ENCODE assay signal across 8 cellular contexts in the genomic region with DNA sequence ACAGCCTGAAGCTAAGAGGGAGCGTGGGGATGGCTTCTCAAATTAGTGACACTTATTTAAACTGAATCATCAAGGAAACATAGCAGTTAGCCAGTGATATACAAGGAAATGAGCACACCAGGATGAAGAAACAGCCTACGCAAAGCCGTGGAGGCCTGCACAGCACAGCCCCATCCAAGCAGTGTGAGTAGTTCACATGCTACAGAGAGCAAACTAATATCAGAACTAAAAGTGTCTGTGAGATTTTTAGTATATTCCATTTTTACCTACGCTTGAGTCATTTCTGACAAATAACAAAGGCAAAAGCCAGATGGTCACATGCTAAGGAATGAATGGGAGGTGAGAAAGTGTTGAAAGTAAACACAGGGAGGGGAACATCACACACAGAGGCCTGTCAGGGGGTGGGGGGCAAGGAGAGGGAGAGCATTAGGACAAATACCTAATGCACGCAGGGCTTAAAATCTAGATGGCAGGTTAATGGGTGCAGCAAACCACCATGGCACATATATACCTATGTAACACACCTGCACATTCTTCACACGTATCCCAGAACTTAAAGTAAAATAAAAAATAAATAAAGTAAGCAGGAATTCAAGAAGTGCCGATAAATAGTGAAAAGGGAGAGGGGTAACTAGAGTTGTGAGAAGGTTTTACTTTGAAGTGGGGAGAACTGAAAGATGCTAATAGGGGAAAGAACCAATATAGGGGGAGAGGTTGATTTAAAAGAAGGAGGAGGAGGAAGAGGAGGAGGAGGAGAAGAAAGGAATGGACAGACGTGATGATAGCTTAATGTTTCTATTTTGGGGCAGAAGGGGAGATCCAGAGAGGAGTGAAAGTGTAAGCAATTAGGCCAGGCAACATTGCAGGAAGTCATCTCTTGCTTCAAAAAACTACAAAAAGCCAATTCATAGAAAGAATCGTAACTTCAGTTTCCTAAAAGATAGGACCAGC.
DNase-seq lines count a peak whose midpoint lies in the region; ATAC-seq, FAIRE-seq and TF ChIP-seq lines count a peak whose summit lies in the region.

No MANE protein-coding gene starts in this region.

- no peak overlapping the region for H3K27ac ChIP-seq in pancreas

- H3K4me3 Mint-ChIP-seq in memory B cell, result peak overlapping the region; percentile 73

- no peak for FAIRE-seq in pancreas (lab: Jason Lieb, UNC)

- ATAC-seq in GM18511 (IDR thresholded peaks at IDR 0.05; ENCODE audit: unreplicated experiment), result peak; percentile 98
- ATAC-seq in HG02588 (IDR thresholded peaks at IDR 0.05; ENCODE audit: unreplicated experiment), result peak; percentile 97
- ATAC-seq in memory B cell (ENCODE audit: low read depth), result peak; percentile 77
- ATAC-seq in pancreas, result no peak

- no peaks in the 10 kb centered on the region for H3K36me3 ChIP-seq in pancreas

- H3K9me3 Mint-ChIP-seq in memory B cell, result no peaks in the 10 kb centered on the region

- H3K27me3 ChIP-seq in pancreas, result no peaks in the 10 kb centered on the region

- H3K9me3 ChIP-seq in pancreas, result no peaks in the 10 kb centered on the region

- H3K4me1 Mint-ChIP-seq in memory B cell, result peaks cover 19% of the 10 kb centered on the region

- H3K27ac Mint-ChIP-seq in memory B cell, result peak overlapping the region; percentile 86

- intact Hi-C loops in pancreas (cut with DNase I), result no loop called here

- no peak overlapping the region for H3K4me3 ChIP-seq in pancreas

- DNase-seq in OCI-M1 (lab: John Stamatoyannopoulos, UW) (peak; percentile 20), memory B cell (ENCODE audit: low spot score in 2 of 2) (no peak), Kasumi-1 (lab: John Stamatoyannopoulos, UW) (no peak), pancreas (no peak), NCI-H526 treated with DMSO at 0.1 percent for 48 hours (lab: John Stamatoyannopoulos, UW) (no peak), RPMI8226 (no peak)

- no peak for TF ChIP-seq CTCF in pancreas (IDR thresholded peaks at IDR 0.05)

- H3K4me1 ChIP-seq in pancreas, result no peaks in the 10 kb centered on the region

- 82 to 83% methylated on average over 9 of the region's 9 CpGs for WGBS in pancreas, 2 donors

- no peaks in the 10 kb centered on the region for H3K27me3 Mint-ChIP-seq in memory B cell

- H3K36me3 Mint-ChIP-seq in memory B cell, result no peaks in the 10 kb centered on the region

Comparison
In these comparisons a context has a peak if more than half of its experiments do, and no peak if none do; other contexts are left out.
1. ATAC-seq: peak in GM18511 (single experiment), HG02588 (single experiment) and memory B cell (single experiment); none in pancreas (0 of 4).